18 cellular contexts compared by ENCODE assay signal in genomic region chr15:77998592-77998991, GRCh38.
DNase-seq lines count a peak whose midpoint lies in the region; ATAC-seq, FAIRE-seq and TF ChIP-seq lines count a peak whose summit lies in the region.
"Had no signal": no experiment of that assay in that cellular context is flagged by ENCODE, and none has a peak within 500 bp of the region (broad histone marks: within the 10 kb centered on the region; RNA-seq: fewer than 3 reads in every experiment).

No MANE protein-coding gene starts in this region.

- no peak for DNase-seq in bronchial epithelial cell (ENCODE audit: low read depth)
- DNase-seq in kidney, result peak; percentile 57
- no peak for DNase-seq in NOMO-1 treated with DMSO at 0.1 percent for 48 hours (lab: John Stamatoyannopoulos, UW; ENCODE audit: unreplicated experiment)
- no peak for DNase-seq in NOMO-1 treated with dmso at 0.1 percent for 144 hours (lab: John Stamatoyannopoulos, UW; ENCODE audit: unreplicated experiment)
- no peak for DNase-seq in stomach
- no peak for DNase-seq in body of pancreas
- DNase-seq: 8988T; CD4-positive, alpha-beta memory T cell; DMS153; DMS79; GDM1; HCEC 1CT had no signal

- H3K27ac ChIP-seq in kidney (ENCODE audit: low read depth in 2 of 2, low read length in 2 of 2) (no peak overlapping the region), neutrophil (peak overlapping the region; percentile 33), stomach (no peak overlapping the region), body of pancreas (no peak overlapping the region)
- H3K27ac ChIP-seq: BLaER1, HL-60 had no signal

- H3K4me1 ChIP-seq in kidney (ENCODE audit: control insufficient read depth in 1 of 2, insufficient read depth in 1 of 2, low read depth in 1 of 2, low read length in 2 of 2) (peaks cover 0 to 12% of the 10 kb centered on the region in 2 donors), neutrophil (ENCODE audit: control insufficient read depth in 1 of 2, insufficient read depth in 1 of 2, low read depth in 1 of 2, low read length in 1 of 2) (peaks cover 17 to 25% of the 10 kb centered on the region in 2 experiments), stomach (peaks cover 24 to 54% (median 41%) of the 10 kb centered on the region in 4 donors), body of pancreas (peaks cover 56% of the 10 kb centered on the region)

- H3K9me3 ChIP-seq in kidney (ENCODE audit: control insufficient read depth in 1 of 2, low read length in 2 of 2) (no peaks in the 10 kb centered on the region), neutrophil (no peaks in the 10 kb centered on the region), stomach (no peaks in the 10 kb centered on the region), body of pancreas (no peaks in the 10 kb centered on the region)
- H3K9me3 ChIP-seq: BLaER1 had no signal

- H3K36me3 ChIP-seq in bronchial epithelial cell (ENCODE audit: control insufficient read depth, insufficient read depth, low read length) (peaks cover 19% of the 10 kb centered on the region), kidney (ENCODE audit: control insufficient read depth in 1 of 2, insufficient read depth in 2 of 2, low read length in 2 of 2) (peaks cover 13 to 33% of the 10 kb centered on the region in 2 donors), neutrophil (peaks cover 93% of the 10 kb centered on the region), stomach (peaks cover 27 to 73% (median 71%) of the 10 kb centered on the region in 4 donors), body of pancreas (replicated peaks in 1 of 2; ENCODE audit: insufficient read depth in 1 of 2, low read depth in 2 of 2) (peaks cover 0 to 16% of the 10 kb centered on the region in 2 donors)

- TF ChIP-seq POLR2A in stomach (IDR thresholded peaks at IDR 0.05) (no peak), body of pancreas (IDR thresholded peaks at IDR 0.05) (no peak)

- intact Hi-C loops in kidney (cut with DNase I), result no loop called here
- intact Hi-C loops in stomach (cut with DNase I; ENCODE audit: low total_unique reads), result no loop called here
- intact Hi-C loops in body of pancreas (cut with DNase I), result no loop called here

- TF ChIP-seq CTCF in bronchial epithelial cell (IDR thresholded peaks at IDR 0.05; ENCODE audit: insufficient read depth, low read length, severe bottlenecking), result no peak
- no peak for TF ChIP-seq CTCF in kidney (IDR thresholded peaks at IDR 0.05; ENCODE audit: borderline replicate concordance, extremely low read depth, insufficient read depth)
- TF ChIP-seq CTCF in neutrophil (IDR thresholded peaks at IDR 0.05), result no peak
- TF ChIP-seq CTCF in stomach (IDR thresholded peaks at IDR 0.05), result no peak
- no peak for TF ChIP-seq CTCF in body of pancreas (IDR thresholded peaks at IDR 0.05)

- ATAC-seq in body of pancreas, result no peak
- ATAC-seq: GM23338 had no signal

- FAIRE-seq in bronchial epithelial cell (lab: Jason Lieb, UNC) (peak; percentile 32), kidney (lab: Jason Lieb, UNC) (no peak)
- FAIRE-seq: GM12892, H54 had no signal

- 85 to 98% (median 95%) methylated on average over 8 of the region's 8 CpGs for WGBS in stomach, 5 donors
- 80 to 94% methylated on average over 5 to 8 of the region's 8 CpGs for WGBS in body of pancreas, 2 donors

- TF ChIP-seq EP300 in stomach (IDR thresholded peaks at IDR 0.05), result no peak

- H3K9ac ChIP-seq in kidney (ENCODE audit: low read length in 2 of 2), result no peak overlapping the region
- H3K9ac ChIP-seq: BLaER1 had no signal

- no peak overlapping the region for H3K4me3 ChIP-seq in bronchial epithelial cell (ENCODE audit: low read depth, low read length)
- H3K4me3 ChIP-seq in kidney (ENCODE audit: low read length in 2 of 2), result no peak overlapping the region
- H3K4me3 ChIP-seq in neutrophil (ENCODE audit: low read depth in 1 of 2, low read length in 1 of 2), result no peak overlapping the region
- no peak overlapping the region for H3K4me3 ChIP-seq in stomach
- H3K4me3 ChIP-seq in body of pancreas, result no peak overlapping the region
- H3K4me3 ChIP-seq: BLaER1, GM23338 had no signal

- H3K27me3 ChIP-seq in bronchial epithelial cell (ENCODE audit: control insufficient read depth, insufficient read depth, low read length) (no peaks in the 10 kb centered on the region), neutrophil (no peaks in the 10 kb centered on the region), stomach (no peaks in the 10 kb centered on the region), body of pancreas (no peaks in the 10 kb centered on the region)
- H3K27me3 ChIP-seq: BLaER1 had no signal
